In the genomic region with DNA sequence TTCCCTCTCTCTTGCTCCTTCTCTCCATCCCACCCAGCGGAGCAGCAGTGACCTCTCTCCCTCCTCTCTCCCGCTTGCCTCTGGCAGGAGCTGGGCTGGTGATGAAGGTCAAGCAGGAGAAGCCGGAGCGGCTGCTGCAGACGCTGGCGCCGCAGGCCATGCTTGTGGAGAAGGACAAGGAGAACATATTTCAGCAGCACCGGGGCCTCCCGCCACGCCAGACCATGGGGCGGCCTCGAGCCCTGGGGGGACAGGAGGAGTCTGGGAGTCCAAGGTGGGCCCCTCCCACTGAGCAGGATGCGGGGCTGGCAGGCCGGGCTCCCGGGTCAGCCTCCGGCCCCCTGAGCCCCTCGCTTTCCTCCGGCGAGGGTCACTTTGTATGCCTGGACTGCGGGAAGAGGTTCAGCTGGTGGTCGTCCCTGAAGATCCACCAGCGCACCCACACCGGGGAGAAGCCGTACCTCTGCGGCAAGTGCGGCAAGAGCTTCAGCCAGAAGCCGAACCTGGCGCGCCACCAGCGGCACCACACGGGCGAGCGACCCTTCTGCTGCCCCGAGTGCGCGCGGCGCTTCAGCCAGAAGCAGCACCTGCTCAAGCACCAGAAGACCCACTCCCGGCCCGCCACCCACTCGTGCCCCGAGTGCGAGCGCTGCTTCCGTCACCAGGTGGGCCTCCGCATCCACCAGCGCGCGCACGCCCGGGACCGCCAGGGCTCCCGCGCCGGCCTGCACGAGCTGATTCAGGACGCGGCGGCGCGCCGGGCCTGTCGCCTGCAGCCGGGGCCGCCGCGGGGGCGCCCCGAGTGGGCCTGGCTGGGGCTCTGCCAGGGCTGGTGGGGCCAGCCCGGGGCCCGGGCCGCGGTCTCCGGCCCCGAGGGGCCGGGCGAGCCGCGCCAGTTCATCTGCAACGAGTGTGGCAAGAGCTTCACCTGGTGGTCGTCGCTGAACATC, we compare ENCODE assay signal across 26 cellular contexts. TPM values are rescaled to one million over a fixed set of nuclear protein-coding genes. Genes with fewer than 3 reads are reported as not detected.
DNase-seq lines count a peak whose midpoint lies in the region; ATAC-seq, FAIRE-seq and TF ChIP-seq lines count a peak whose summit lies in the region.
"Had no signal": no experiment of that assay in that cellular context is flagged by ENCODE, and none has a peak within 500 bp of the region (broad histone marks: within the 10 kb centered on the region; RNA-seq: fewer than 3 reads in every experiment).

No MANE protein-coding gene starts in this region.

- H3K9ac ChIP-seq in H1 (replicated peaks in 1 of 4; ENCODE audit: extremely low read depth in 1 of 4, low read depth in 3 of 4, low read length in 3 of 4) (no peak overlapping the region), neuronal stem cell (ENCODE audit: low read depth, low read length, poor library complexity) (no peak overlapping the region)
- H3K9ac ChIP-seq: GM23248, KMS-11 had no signal

- no peak overlapping the region for H2BK20ac ChIP-seq in H1 (ENCODE audit: low read length)

- no peak overlapping the region for H2AFZ ChIP-seq in H1 (ENCODE audit: low read length)
- no peak overlapping the region for H2AFZ ChIP-seq in neuronal stem cell (ENCODE audit: low read length)
- H2AFZ ChIP-seq: GM23248 had no signal

- H3K23me2 ChIP-seq in H1 (ENCODE audit: low read depth, low read length) = no peaks in the 10 kb centered on the region

- H3K36me3 ChIP-seq in H1 (ENCODE audit: control insufficient read depth in 2 of 4, insufficient read depth in 4 of 4, low read length in 3 of 4) = peaks cover 6 to 38% (median 15%) of the 10 kb centered on the region in 4 experiments; a peak in 6 of 8 replicates
- H3K36me3 ChIP-seq in neuronal stem cell (replicated peaks in 1 of 2; ENCODE audit: control insufficient read depth in 2 of 2, insufficient read depth in 2 of 2, low read length in 2 of 2) = peaks cover 14 to 33% of the 10 kb centered on the region in 2 donors
- peaks cover 3 to 33% (median 14%) of the 10 kb centered on the region in 3 donors for H3K36me3 ChIP-seq in tibial artery
- no peaks in the 10 kb centered on the region for H3K36me3 ChIP-seq in HAP-1 (replicated peaks)

- DNase-seq in activated effector memory CD4-positive, alpha-beta T cell treated with anti-CD3 and anti-CD28 coated beads, Interleukin-2, amount 50 U/mL, for 16 hours = peak; percentile 54
- DNase-seq in activated effector memory CD4-positive, alpha-beta T cell treated with Interleukin-2 at 50 U/mL for 16 hours = no peak
- no peak for DNase-seq in H1 (ENCODE audit: low read depth in 1 of 2, low spot score in 2 of 2)
- DNase-seq in neuronal stem cell (ENCODE audit: low spot score) = no peak
- DNase-seq in tibial artery = no peak
- no peak for DNase-seq in globus pallidus (ENCODE audit: low spot score)
- DNase-seq in HAP-1 (ENCODE audit: low spot score in 2 of 2) = no peak
- DNase-seq: AML-193, DMS79 treated with DMSO at 0.1 percent for 48 hours, GM23248, NCI-H1417, NCI-H187, NCI-H2107, NCI-H2227 treated with DMSO at 0.1 percent for 48 hours, NCI-H510A treated with DMSO at 0.1 percent for 48 hours, NCI-H774 had no signal

- peaks cover 28% of the 10 kb centered on the region for H3K4me1 Mint-ChIP-seq in stimulated activated memory B cell treated with anti-CD40 and anti-IgM and Interleukin-4, amounts not matched to agents 10 μg/mL and 1 μg/mL and 100 μg/mL, for 72 hours

- in situ Hi-C loops in HAP-1 (cut with MboI; ENCODE audit: low sequenced_read_pairs) = no loop called here

- CTCF ChIA-PET in H1 (lab: Charles Lee; ENCODE audit: partially characterized antibody) = interaction anchor here (0.7 to 1.7 kb wide), 6 partner anchors 10 to 38 kb away, joined by 3 read pairs; partner anchors contain the start of gene REPIN1

- H3K27ac ChIP-seq in H1 (ENCODE audit: low read depth, low read length) (0 out of 2 replicates have a peak overlapping the region, but pooled peaks have one; percentile 38), neuronal stem cell (replicated peaks; ENCODE audit: low read length) (no peak overlapping the region), tibial artery (no peak overlapping the region)
- H3K27ac ChIP-seq: 22Rv1, C4-2B, GM23248, KMS-11 had no signal

- no peaks in the 10 kb centered on the region for H3K9me3 Mint-ChIP-seq in stimulated activated memory B cell treated with anti-CD40 and anti-IgM and Interleukin-4, amounts not matched to agents 10 μg/mL and 1 μg/mL and 100 μg/mL, for 72 hours

- H3K23ac ChIP-seq in H1 (ENCODE audit: insufficient read length) (no peak overlapping the region), neuronal stem cell (ENCODE audit: low read depth, low read length, poor library complexity) (peak overlapping the region; percentile 61)

- no peak for TF ChIP-seq CTCF in H1 (IDR thresholded peaks at IDR 0.05; ENCODE audit: control extremely low read depth in 1 of 3, insufficient read depth in 1 of 3, low read depth in 1 of 3, low read length in 3 of 3)
- TF ChIP-seq CTCF in tibial artery (IDR thresholded peaks at IDR 0.05) = no peak

- peak; percentile 51 for ATAC-seq in stimulated activated memory B cell treated with anti-CD40 and anti-IgM and Interleukin-4, amounts not matched to agents 10 μg/mL and 1 μg/mL and 100 μg/mL, for 72 hours
- ATAC-seq: HepG2, Right ventricle myocardium inferior had no signal

- H3K27me3 Mint-ChIP-seq in stimulated activated memory B cell treated with anti-CD40 and anti-IgM and Interleukin-4, amounts not matched to agents 10 μg/mL and 1 μg/mL and 100 μg/mL, for 72 hours = no peaks in the 10 kb centered on the region

- no peaks in the 10 kb centered on the region for H4K20me1 ChIP-seq in H1 (replicated peaks in 1 of 2; ENCODE audit: control insufficient read depth in 1 of 2, insufficient read depth in 2 of 2, low read length in 2 of 2)

- H3K4me1 ChIP-seq in H1 (replicated peaks in 1 of 4; ENCODE audit: control insufficient read depth in 3 of 4, insufficient read depth in 4 of 4, low read length in 3 of 4) (peaks cover 6 to 36% (median 28%) of the 10 kb centered on the region in 4 experiments), neuronal stem cell (ENCODE audit: control insufficient read depth in 2 of 2, insufficient read depth in 1 of 2, low read depth in 1 of 2, low read length in 2 of 2) (peaks cover 32 to 34% of the 10 kb centered on the region in 2 donors), tibial artery (no peaks in the 10 kb centered on the region), HAP-1 (no peaks in the 10 kb centered on the region; the same call in 1 of the 2 replicates)

- H3K56ac ChIP-seq in H1 (replicated peaks; ENCODE audit: insufficient read length, low read depth, low read length) = no peak overlapping the region

- H2BK12ac ChIP-seq in H1 (ENCODE audit: low read depth, low read length) (no peak overlapping the region; the same call in 1 of the 2 replicates), neuronal stem cell (ENCODE audit: low read length) (no peak overlapping the region)

- TF ChIP-seq POLR2A in H1 (IDR thresholded peaks at IDR 0.05; ENCODE audit: control extremely low read depth in 1 of 2, low read depth in 2 of 2, low read length in 2 of 2) = no peak

- H3K18ac ChIP-seq in H1 (ENCODE audit: extremely low read depth, low read length) (no peak overlapping the region), neuronal stem cell (ENCODE audit: low read length) (peak overlapping the region; percentile 45)

- H3K27ac Mint-ChIP-seq in stimulated activated memory B cell treated with anti-CD40 and anti-IgM and Interleukin-4, amounts not matched to agents 10 μg/mL and 1 μg/mL and 100 μg/mL, for 72 hours = no peak overlapping the region

- 96% methylated on average over 58 of the region's 82 CpGs; no CpG with 5 or more reads in 1 of the 2 experiments for WGBS in H1 (ENCODE audit: extremely low coverage in 1 of 2, insufficient coverage in 1 of 2, insufficient read length in 1 of 2, insufficient replicate concordance in 2 of 2, low coverage in 1 of 2, low lambda C conversion rate in 2 of 2, missing lambda C conversion rate in 1 of 2), 2 experiments
- no CpG with 5 or more reads among the region's 82 CpGs for WGBS in neuronal stem cell (ENCODE audit: extremely low coverage in 2 of 2, insufficient read length in 2 of 2, insufficient replicate concordance in 1 of 2), 2 donors

- peak; percentile 12 to 39; a peak in 2 of 4 replicates for TF ChIP-seq RAD21 in H1 (IDR thresholded peaks at IDR 0.05 in 1 of 2, conservative IDR thresholded peaks at IDR 0.05 in 1 of 2; ENCODE audit: low read depth in 2 of 2, low read length in 2 of 2)

- no peaks in the 10 kb centered on the region for H3K79me1 ChIP-seq in H1 (ENCODE audit: low read depth, low read length)
- peaks cover 1% of the 10 kb centered on the region for H3K79me1 ChIP-seq in neuronal stem cell (ENCODE audit: low read depth, low read length)

- peak overlapping the region; percentile 55 for H2BK5ac ChIP-seq in H1 (ENCODE audit: low read depth, low read length)
- H2BK5ac ChIP-seq in neuronal stem cell (ENCODE audit: low read length) = no peak overlapping the region

- intact Hi-C loops in tibial artery (cut with DNase I; ENCODE audit: low total_unique reads) = no loop called here

- H3K27me3 ChIP-seq in H1 (replicated peaks in 1 of 4; ENCODE audit: control insufficient read depth in 3 of 4, extremely low read depth in 1 of 4, insufficient read depth in 3 of 4, low read length in 3 of 4) = no peaks in the 10 kb centered on the region
- no peaks in the 10 kb centered on the region for H3K27me3 ChIP-seq in neuronal stem cell (ENCODE audit: control insufficient read depth in 3 of 3, insufficient read depth in 3 of 3, low read depth in 1 of 3, low read length in 3 of 3)
- H3K27me3 ChIP-seq in tibial artery = no peaks in the 10 kb centered on the region
- H3K27me3 ChIP-seq in HAP-1 (ENCODE audit: low read depth) = no peaks in the 10 kb centered on the region

- H2AK5ac ChIP-seq in H1 (ENCODE audit: low read depth, low read length) (no peak overlapping the region), neuronal stem cell (ENCODE audit: low read depth, low read length) (no peak overlapping the region)

- no peak for TF ChIP-seq EP300 in H1 (IDR thresholded peaks at IDR 0.05; ENCODE audit: borderline replicate concordance in 1 of 2, low read depth in 2 of 2, low read length in 2 of 2)

- H2BK15ac ChIP-seq in H1 (ENCODE audit: low read length) (no peak overlapping the region), neuronal stem cell (ENCODE audit: low read length) (no peak overlapping the region)

- H4K8ac ChIP-seq in H1 (ENCODE audit: extremely low read depth, insufficient read depth, low read length) (no peak overlapping the region; the same call in 1 of the 2 replicates), neuronal stem cell (ENCODE audit: low read depth, low read length) (no peak overlapping the region)

- peak overlapping the region; percentile 25 for H4K5ac ChIP-seq in H1 (ENCODE audit: insufficient read length, low read depth, low read length)

- no peak overlapping the region for H3K4me3 Mint-ChIP-seq in stimulated activated memory B cell treated with anti-CD40 and anti-IgM and Interleukin-4, amounts not matched to agents 10 μg/mL and 1 μg/mL and 100 μg/mL, for 72 hours

- FAIRE-seq in H1 (lab: Jason Lieb, UNC) = no peak
- FAIRE-seq: D721Med, HepG2, RCC 7860 had no signal

- POLR2A ChIA-PET in H1 (lab: Charles Lee; ENCODE audit: partially characterized antibody) = interaction anchor here (1.1 to 13.9 kb wide), 6 partner anchors 11 to 28 kb away, joined by 4 to 164 read pairs (median 10); partner anchors contain the start of gene REPIN1

- H4K91ac ChIP-seq in H1 (replicated peaks; ENCODE audit: insufficient read length, low read length) (peak overlapping the region; percentile 56), neuronal stem cell (ENCODE audit: low read depth, low read length, poor library complexity) (no peak overlapping the region)

- H3K4ac ChIP-seq in H1 (replicated peaks; ENCODE audit: insufficient read length, low read depth, low read length) = no peak overlapping the region
- H3K4ac ChIP-seq in neuronal stem cell (ENCODE audit: low read length) = no peak overlapping the region

- peaks cover 44% of the 10 kb centered on the region for H3K36me3 Mint-ChIP-seq in stimulated activated memory B cell treated with anti-CD40 and anti-IgM and Interleukin-4, amounts not matched to agents 10 μg/mL and 1 μg/mL and 100 μg/mL, for 72 hours

- H3K4me3 ChIP-seq in H1 (ENCODE audit: extremely low read depth in 1 of 4, insufficient read depth in 2 of 4, low read depth in 3 of 4, low read length in 4 of 4) (no peak overlapping the region), neuronal stem cell (ENCODE audit: low read length in 2 of 2) (no peak overlapping the region), tibial artery (no peak overlapping the region), HAP-1 (no peak overlapping the region)
- H3K4me3 ChIP-seq: GM23248 had no signal

- H3K79me2 ChIP-seq in H1 (ENCODE audit: control insufficient read depth in 1 of 2, insufficient read depth in 2 of 2, low read length in 2 of 2) = peaks cover 0 to 23% of the 10 kb centered on the region in 2 experiments; a peak in 2 of 4 replicates

- no peak overlapping the region for H3K14ac ChIP-seq in H1 (ENCODE audit: insufficient read length)
- H3K14ac ChIP-seq in neuronal stem cell (ENCODE audit: low read length) = peak overlapping the region; percentile 71

- H2BK120ac ChIP-seq in H1 (replicated peaks; ENCODE audit: low read depth, low read length) (no peak overlapping the region), neuronal stem cell (ENCODE audit: low read depth, low read length) (no peak overlapping the region)

- H3K9me3 ChIP-seq in H1 (ENCODE audit: insufficient read depth in 2 of 2, low read depth in 1 of 2, low read length in 1 of 2) = no peaks in the 10 kb centered on the region
- no peaks in the 10 kb centered on the region for H3K9me3 ChIP-seq in neuronal stem cell (replicated peaks in 1 of 2; ENCODE audit: control insufficient read depth in 2 of 2, insufficient read depth in 1 of 2, low read depth in 1 of 2, low read length in 2 of 2)
- H3K9me3 ChIP-seq in tibial artery = no peaks in the 10 kb centered on the region
- no peaks in the 10 kb centered on the region for H3K9me3 ChIP-seq in HAP-1

- H3K4me2 ChIP-seq in H1 (ENCODE audit: insufficient read depth in 1 of 2, low read depth in 2 of 2, low read length in 2 of 2) (no peak overlapping the region), neuronal stem cell (ENCODE audit: insufficient read depth, low read length, poor library complexity, severe bottlenecking) (no peak overlapping the region)
- H3K4me2 ChIP-seq: KMS-11 had no signal

RNA-seq across cellular contexts. Expression of gene ZNF775, which starts 17.6 kb away (rescaled TPM):
- 21.5 and 24.9 TPM in 2 replicates for total RNA-seq in H1 (2021; fragmentation: NEBNext Ultra II Directional; extraction: Animal tissue kit (Norgen Biotek cat#: 25700))
- polyA plus RNA-seq in H1 (2011; rRNA removed) = 13.6 and 22.5 TPM in 2 replicates
- 23.8 TPM for polyA plus RNA-seq in H1 (2011; cell fraction: cytosol; rRNA removed)
- polyA plus RNA-seq in H1 (2011; cell fraction: nucleus; rRNA removed) = 26.9 TPM
- 12.3 to 21.8 TPM (median 20.3 TPM) in 4 replicates for polyA plus RNA-seq in H1 (2012, experiment 1 of 2)
- polyA plus RNA-seq in H1 (2012, experiment 2 of 2) = 13.0 TPM
- 9.1 TPM for polyA plus RNA-seq in H1 (2013, experiment 1 of 2)
- 8.5 TPM for polyA plus RNA-seq in H1 (2013, experiment 2 of 2)
- 2.5 and 2.9 TPM in 2 replicates for polyA minus RNA-seq in H1 (2011; rRNA and poly(A)+ RNA removed)
- 21.4 TPM for polyA minus RNA-seq in H1 (2011; cell fraction: cytosol; rRNA and poly(A)+ RNA removed)
- polyA minus RNA-seq in H1 (2011; cell fraction: nucleus; rRNA and poly(A)+ RNA removed) = 15.7 TPM
- polyA plus RNA-seq in neuronal stem cell (2013, experiment 1 of 2) = 15.9 TPM
- polyA plus RNA-seq in neuronal stem cell (2013, experiment 2 of 2) = 15.7 TPM

RNA-seq across cellular contexts. Expression of gene REPIN1, which starts 28.1 kb away (rescaled TPM):
- 125 and 130 TPM in 2 replicates for total RNA-seq in H1 (2021; fragmentation: NEBNext Ultra II Directional; extraction: Animal tissue kit (Norgen Biotek cat#: 25700))
- polyA plus RNA-seq in H1 (2011; rRNA removed) = 98.6 and 147 TPM in 2 replicates
- 110 TPM for polyA plus RNA-seq in H1 (2011; cell fraction: cytosol; rRNA removed)
- 159 TPM for polyA plus RNA-seq in H1 (2011; cell fraction: nucleus; rRNA removed)
- 81.6 to 105 TPM (median 96.5 TPM) in 4 replicates for polyA plus RNA-seq in H1 (2012, experiment 1 of 2)
- polyA plus RNA-seq in H1 (2012, experiment 2 of 2) = 86.7 TPM
- polyA plus RNA-seq in H1 (2013, experiment 1 of 2) = 78.2 TPM
- polyA plus RNA-seq in H1 (2013, experiment 2 of 2) = 74.4 TPM
- 39.8 and 47.5 TPM in 2 replicates for polyA minus RNA-seq in H1 (2011; rRNA and poly(A)+ RNA removed)
- 55.6 TPM for polyA minus RNA-seq in H1 (2011; cell fraction: cytosol; rRNA and poly(A)+ RNA removed)
- polyA minus RNA-seq in H1 (2011; cell fraction: nucleus; rRNA and poly(A)+ RNA removed) = 72.6 TPM
- 84.5 TPM for polyA plus RNA-seq in neuronal stem cell (2013, experiment 1 of 2)
- 85.1 TPM for polyA plus RNA-seq in neuronal stem cell (2013, experiment 2 of 2)

RNA-seq across cellular contexts. Expression of gene GIMAP8, which starts 53.7 kb away (rescaled TPM):
- not detected in 2 replicates for total RNA-seq in H1 (2021; fragmentation: NEBNext Ultra II Directional; extraction: Animal tissue kit (Norgen Biotek cat#: 25700))
- not detected in 2 replicates for polyA plus RNA-seq in H1 (2011; rRNA removed)
- not detected for polyA plus RNA-seq in H1 (2011; cell fraction: cytosol; rRNA removed)
- polyA plus RNA-seq in H1 (2011; cell fraction: nucleus; rRNA removed) = not detected
- not detected in 4 replicates for polyA plus RNA-seq in H1 (2012, experiment 1 of 2)
- polyA plus RNA-seq in H1 (2012, experiment 2 of 2) = not detected
- not detected for polyA plus RNA-seq in H1 (2013, experiment 1 of 2)
- 0.02 TPM for polyA plus RNA-seq in H1 (2013, experiment 2 of 2)
- not detected in 2 replicates for polyA minus RNA-seq in H1 (2011; rRNA and poly(A)+ RNA removed)
- polyA minus RNA-seq in H1 (2011; cell fraction: cytosol; rRNA and poly(A)+ RNA removed) = not detected
- 0.20 TPM for polyA minus RNA-seq in H1 (2011; cell fraction: nucleus; rRNA and poly(A)+ RNA removed)
- not detected for polyA plus RNA-seq in neuronal stem cell (2013, experiment 1 of 2)
- polyA plus RNA-seq in neuronal stem cell (2013, experiment 2 of 2) = not detected
- total RNA-seq: G401, GM23248, HepG2, OCI-LY7 had no signal
- polyA plus RNA-seq: GM23248, HepG2 had no signal

RNA-seq across cellular contexts. Expression of gene RARRES2, which starts 55.3 kb away (rescaled TPM):
- total RNA-seq in H1 (2021; fragmentation: NEBNext Ultra II Directional; extraction: Animal tissue kit (Norgen Biotek cat#: 25700)) = 254 and 264 TPM in 2 replicates
- 441 and 483 TPM in 2 replicates for polyA plus RNA-seq in H1 (2011; rRNA removed)
- polyA plus RNA-seq in H1 (2011; cell fraction: cytosol; rRNA removed) = 569 TPM
- polyA plus RNA-seq in H1 (2011; cell fraction: nucleus; rRNA removed) = 327 TPM
- polyA plus RNA-seq in H1 (2012, experiment 1 of 2) = 326 to 515 TPM (median 467 TPM) in 4 replicates
- polyA plus RNA-seq in H1 (2012, experiment 2 of 2) = 519 TPM
- 191 TPM for polyA plus RNA-seq in H1 (2013, experiment 1 of 2)
- 244 TPM for polyA plus RNA-seq in H1 (2013, experiment 2 of 2)
- 29.0 and 37.7 TPM in 2 replicates for polyA minus RNA-seq in H1 (2011; rRNA and poly(A)+ RNA removed)
- polyA minus RNA-seq in H1 (2011; cell fraction: cytosol; rRNA and poly(A)+ RNA removed) = 63.9 TPM
- 52.1 TPM for polyA minus RNA-seq in H1 (2011; cell fraction: nucleus; rRNA and poly(A)+ RNA removed)
- 0.99 TPM for polyA plus RNA-seq in neuronal stem cell (2013, experiment 1 of 2)
- 1.0 TPM for polyA plus RNA-seq in neuronal stem cell (2013, experiment 2 of 2)
- total RNA-seq: GM23248, OCI-LY7 had no signal
- polyA plus RNA-seq: GM23248 had no signal
